ENCODE assay signal across 17 cellular contexts in genomic region chr19:8212212-8212611, GRCh38. TPM values are rescaled to one million over a fixed set of nuclear protein-coding genes. Genes with fewer than 3 reads are reported as not detected.
A peak's percentile ranks its signal among the peaks of the same experiment; 100 is the strongest.
DNase-seq lines count a peak whose midpoint lies in the region; ATAC-seq and TF ChIP-seq lines count a peak whose summit lies in the region.
"Had no signal": no experiment of that assay in that cellular context is flagged by ENCODE, and none has a peak within 500 bp of the region (broad histone marks: within the 10 kb centered on the region; RNA-seq: fewer than 3 reads in every experiment).

No MANE protein-coding gene starts in this region.

- intact Hi-C loops in heart right ventricle (cut with DNase I): no loop called here

- no peak for ATAC-seq in heart right ventricle
- ATAC-seq: pancreas had no signal

- H3K4me3 ChIP-seq in neural progenitor cell (no peak overlapping the region), heart right ventricle (no peak overlapping the region)

- H3K4me1 Mint-ChIP-seq in neural crest cell: peaks cover 30% of the 10 kb centered on the region
- peaks cover 25% of the 10 kb centered on the region for H3K4me1 Mint-ChIP-seq in neural progenitor cell

- TF ChIP-seq CTCF in neural crest cell (conservative IDR thresholded peaks at IDR 0.05) (no peak), neural progenitor cell (IDR thresholded peaks at IDR 0.05) (no peak), GM10248 (IDR thresholded peaks at IDR 0.05; ENCODE audit: control extremely low read depth, extremely low read depth, low read depth, missing control alignments) (no peak), heart right ventricle (IDR thresholded peaks at IDR 0.05) (no peak)

- H2AFZ ChIP-seq in neural progenitor cell (replicated peaks): no peak overlapping the region

- 91 to 93% methylated on average over 6 of the region's 6 CpGs for WGBS in heart right ventricle, 2 donors

- H3K36me3 ChIP-seq in neural progenitor cell: no peaks in the 10 kb centered on the region
- no peaks in the 10 kb centered on the region for H3K36me3 ChIP-seq in heart right ventricle
- H3K36me3 ChIP-seq: BE2C had no signal

- H3K4me3 Mint-ChIP-seq in neural crest cell (peak overlapping the region; percentile 76), neural progenitor cell (no peak overlapping the region)
- H3K4me3 Mint-ChIP-seq: stimulated activated naive CD8-positive, alpha-beta T cell treated with anti-CD3 and anti-CD28 coated beads, Interleukin-15, Interleukin-2, amounts not matched to agents 100 ng/mL and 50 ng/mL, for 24 hours had no signal

- DNase-seq in D341Med (ENCODE audit: low spot score) (peak; percentile 75), NCI-H524 (lab: John Stamatoyannopoulos, UW) (peak; percentile 51 to 78), neural crest cell (ENCODE audit: low read depth, low spot score) (no peak), neural progenitor cell (ENCODE audit: low spot score) (no peak), GF-D8 (lab: John Stamatoyannopoulos, UW) (no peak), GM10248 (ENCODE audit: extremely low spot score) (no peak), heart right ventricle (no peak)
- DNase-seq: activated CD8-positive, alpha-beta memory T cell treated with anti-CD3 and anti-CD28 coated beads, Interleukin-2, amount 50 U/mL, for 4 hours; activated naive CD4-positive, alpha-beta T cell treated with anti-CD3 and anti-CD28 coated beads, Interleukin-2, amount 50 U/mL, for 16 hours; BE2C; central memory CD4-positive, alpha-beta T cell; midbrain; pancreas; small intestine had no signal

- peaks cover 10% of the 10 kb centered on the region for H3K4me1 ChIP-seq in neural progenitor cell
- H3K4me1 ChIP-seq in heart right ventricle: peaks cover 0 to 25% (median 18%) of the 10 kb centered on the region in 9 donors

- POLR2A ChIA-PET in GM10248 (lab: Yijun Ruan, JAX): interaction anchor here (1.0 kb wide), 1 partner anchor 19 kb away, joined by 8 read pairs; no protein-coding TSS in a partner anchor

- H3K9me3 Mint-ChIP-seq in neural crest cell: no peaks in the 10 kb centered on the region
- no peaks in the 10 kb centered on the region for H3K9me3 Mint-ChIP-seq in neural progenitor cell
- H3K9me3 Mint-ChIP-seq: stimulated activated naive CD8-positive, alpha-beta T cell treated with anti-CD3 and anti-CD28 coated beads, Interleukin-15, Interleukin-2, amounts not matched to agents 100 ng/mL and 50 ng/mL, for 24 hours had no signal

- H3K27me3 ChIP-seq in neural progenitor cell (no peaks in the 10 kb centered on the region), heart right ventricle (peaks cover 0 to 18% (median 0%) of the 10 kb centered on the region in 7 donors)
- H3K27me3 ChIP-seq: pancreas had no signal

- H3K27ac ChIP-seq in cingulate gyrus (ENCODE audit: low read depth, low read length) (peak overlapping the region; percentile 70), neural progenitor cell (no peak overlapping the region), heart right ventricle (no peak overlapping the region)
- H3K27ac ChIP-seq: KMS-11, pancreas had no signal

- H3K36me3 Mint-ChIP-seq in neural crest cell (ENCODE audit: low read depth): no peaks in the 10 kb centered on the region
- H3K36me3 Mint-ChIP-seq in neural progenitor cell: no peaks in the 10 kb centered on the region

- CTCF ChIA-PET in GM10248 (lab: Yijun Ruan, JAX): interaction anchor here (1.7 kb wide), 1 partner anchor 54 kb away, joined by 5 read pairs; no protein-coding TSS in a partner anchor

- H3K79me2 ChIP-seq in neural progenitor cell (ENCODE audit: low read depth): peaks cover 70% of the 10 kb centered on the region

- H3K9ac ChIP-seq in neural progenitor cell: no peak overlapping the region
- H3K9ac ChIP-seq: KMS-11 had no signal

- H3F3A ChIP-seq in neural progenitor cell (ENCODE audit: low read depth): peaks cover 29% of the 10 kb centered on the region

- no peaks in the 10 kb centered on the region for H3K9me3 ChIP-seq in neural progenitor cell (ENCODE audit: low read depth)
- H3K9me3 ChIP-seq in heart right ventricle: no peaks in the 10 kb centered on the region
- H3K9me3 ChIP-seq: BE2C, pancreas had no signal

- H3K4me2 ChIP-seq in neural progenitor cell: no peak overlapping the region
- H3K4me2 ChIP-seq: KMS-11 had no signal

- H3K27ac Mint-ChIP-seq in neural crest cell (ENCODE audit: unreplicated experiment) (no peak overlapping the region), neural progenitor cell (no peak overlapping the region)
- H3K27ac Mint-ChIP-seq: stimulated activated naive CD8-positive, alpha-beta T cell treated with anti-CD3 and anti-CD28 coated beads, Interleukin-15, Interleukin-2, amounts not matched to agents 100 ng/mL and 50 ng/mL, for 24 hours had no signal

- H3K27me3 Mint-ChIP-seq in neural crest cell (ENCODE audit: low read depth): peaks cover 4% of the 10 kb centered on the region
- no peaks in the 10 kb centered on the region for H3K27me3 Mint-ChIP-seq in neural progenitor cell (ENCODE audit: insufficient read depth, low read depth)
- H3K27me3 Mint-ChIP-seq: stimulated activated naive CD8-positive, alpha-beta T cell treated with anti-CD3 and anti-CD28 coated beads, Interleukin-15, Interleukin-2, amounts not matched to agents 100 ng/mL and 50 ng/mL, for 24 hours had no signal

- peaks cover 46% of the 10 kb centered on the region for H4K20me1 ChIP-seq in neural progenitor cell (ENCODE audit: low read depth)

RNA-seq across cellular contexts. Expression of gene CERS4, which starts 3.0 kb away (rescaled TPM):
- total RNA-seq in neural crest cell: 30.0 and 31.3 TPM in 2 replicates
- total RNA-seq in neural progenitor cell (ENCODE audit: low replicate concordance): 34.1 and 76.0 TPM in 2 replicates
- total RNA-seq in heart right ventricle: 10 to 100 TPM; 13.9 to 25.0 (median 17.7) TPM
- polyA plus RNA-seq in heart right ventricle: 10 to 100 TPM; 19.5 to 28.9 TPM

Comparison
In these comparisons a context has a peak if more than half of its experiments do, and no peak if none do; other contexts are left out.
1. DNase-seq: peak in D341Med (single experiment) and NCI-H524 (2 of 2); none in neural crest cell (single experiment), neural progenitor cell (single experiment), GF-D8 (single experiment), GM10248 (single experiment) and heart right ventricle (0 of 2).